In the genomic region with DNA sequence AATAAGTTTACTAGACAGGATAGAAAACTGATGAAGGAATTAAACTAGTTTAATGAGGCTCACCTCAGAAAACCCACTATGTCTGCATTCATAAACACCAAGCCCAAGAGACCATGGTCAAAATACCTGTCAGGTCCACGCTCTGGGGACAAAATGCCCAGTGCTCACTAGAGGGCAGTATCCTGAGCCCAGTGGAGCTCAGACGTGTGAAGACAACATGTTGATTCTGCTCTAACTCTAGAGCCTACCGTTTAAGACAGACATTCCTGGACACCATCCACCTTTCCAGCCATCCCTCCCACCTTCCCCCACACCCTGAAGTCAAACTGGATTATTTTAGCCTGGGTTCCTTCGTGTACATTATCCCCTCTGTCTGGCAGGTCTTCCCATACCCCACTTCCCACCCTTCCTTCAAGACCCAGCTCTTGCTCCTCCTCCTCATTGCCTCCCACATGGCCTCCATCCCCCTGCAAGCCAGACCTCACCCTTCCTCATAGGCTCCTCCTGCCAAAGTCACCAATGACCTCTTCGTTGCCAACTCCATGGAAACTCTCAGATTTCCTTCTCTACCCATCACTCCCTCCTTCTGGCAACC, we compare ENCODE assay signal across 10 cellular contexts.
DNase-seq lines count a peak whose midpoint lies in the region; ATAC-seq, FAIRE-seq and TF ChIP-seq lines count a peak whose summit lies in the region.
"Had no signal": no experiment of that assay in that cellular context is flagged by ENCODE, and none has a peak within 500 bp of the region (broad histone marks: within the 10 kb centered on the region; RNA-seq: fewer than 3 reads in every experiment).

No MANE protein-coding gene starts in this region.

- H3K4me2 ChIP-seq in GM12878 (ENCODE audit: control insufficient read depth, insufficient read depth), result no peak overlapping the region

- ATAC-seq in heart left ventricle, result peak in 3 of 4 donors; percentile 60 to 69 (median 62)
- ATAC-seq in GM12878, result peak; percentile 96
- peak; percentile 79 to 93 (median 88) for ATAC-seq in right lobe of liver
- no peak for ATAC-seq in gastroesophageal sphincter
- ATAC-seq in GM18511 (IDR thresholded peaks at IDR 0.05; ENCODE audit: unreplicated experiment), result no peak

- DNase-seq in heart left ventricle (peak in 1 of 5 donors; percentile 13), cardiac septum (ENCODE audit: low spot score) (no peak), NCI-H2029 (lab: John Stamatoyannopoulos, UW) (peak; percentile 31), GM12878 (ENCODE audit: low read depth, low spot score) (peak; percentile 11), right lobe of liver (peak in 1 of 3 donors; percentile 27), uterus (no peak)

- no peaks in the 10 kb centered on the region for H3K4me1 ChIP-seq in heart left ventricle
- no peaks in the 10 kb centered on the region for H3K4me1 ChIP-seq in GM12878 (ENCODE audit: control insufficient read depth, insufficient read depth, low read length)
- H3K4me1 ChIP-seq in right lobe of liver, result no peaks in the 10 kb centered on the region
- H3K4me1 ChIP-seq in gastroesophageal sphincter, result no peaks in the 10 kb centered on the region
- no peaks in the 10 kb centered on the region for H3K4me1 ChIP-seq in uterus
- H3K4me1 ChIP-seq: HAP-1 had no signal

- H3K27ac ChIP-seq in heart left ventricle (no peak overlapping the region), GM12878 (ENCODE audit: control insufficient read depth, insufficient read depth) (no peak overlapping the region), right lobe of liver (no peak overlapping the region), gastroesophageal sphincter (no peak overlapping the region), uterus (no peak overlapping the region)

- CTCF ChIA-PET in GM12878 (lab: Yijun Ruan, JAX), result interaction anchor here (0.5 to 8.8 kb wide), 19 partner anchors 10 to 328 kb away, joined by 3 to 156 read pairs (median 3); no protein-coding TSS in a partner anchor

- intact Hi-C loops in heart left ventricle (cut with DNase I), result loop anchor here in 7 of 10 donors (1.0 to 10.0 kb wide), 7 partner anchors 110 to 190 kb away; no protein-coding TSS in a partner anchor
- intact Hi-C loops in cardiac septum (cut with DNase I), result loop anchor here (5.0 kb wide), 1 partner anchor 113 kb away; no protein-coding TSS in a partner anchor
- intact Hi-C loops in GM12878 (cut with micrococcal nuclease; ENCODE audit: unreplicated experiment), result loop anchor here (1.0 to 5.0 kb wide), 2 partner anchors 115 to 188 kb away; no protein-coding TSS in a partner anchor
- intact Hi-C loops in right lobe of liver (cut with DNase I), result no loop called here
- intact Hi-C loops in uterus (cut with DNase I; ENCODE audit: low total_unique reads), result no loop called here

- TF ChIP-seq CTCF in heart left ventricle (IDR thresholded peaks at IDR 0.05) (peak; percentile 30 to 64 (median 49)), GM12878 (IDR thresholded peaks at IDR 0.05 in 2 of 3, conservative IDR thresholded peaks at IDR 0.05 in 1 of 3; ENCODE audit: control insufficient read depth in 2 of 3, extremely low read depth in 1 of 3, insufficient read depth in 1 of 3, low read depth in 3 of 3, low read length in 3 of 3) (peak; percentile 63 to 68 (median 65)), right lobe of liver (IDR thresholded peaks at IDR 0.05) (peak; percentile 57 to 80 (median 68)), gastroesophageal sphincter (IDR thresholded peaks at IDR 0.05) (no peak), uterus (IDR thresholded peaks at IDR 0.05) (no peak)

- SMC1A ChIA-PET in GM12878 (lab: Charles Lee; ENCODE audit: uncharacterized antibody, unreplicated experiment), result interaction anchor here (0.8 to 4.2 kb wide), 14 partner anchors 8 to 202 kb away, joined by 3 to 51 read pairs (median 4); no protein-coding TSS in a partner anchor

- WGBS in heart left ventricle, 4 donors, result 25 to 30% (median 26%) methylated on average over 5 of the region's 5 CpGs
- 3% methylated on average over 5 of the region's 5 CpGs for WGBS in GM12878 (ENCODE audit: insufficient coverage, insufficient replicate concordance, low lambda C conversion rate, missing lambda C conversion rate)
- WGBS in right lobe of liver (ENCODE audit: insufficient coverage, low coverage, low lambda C conversion rate, missing lambda C conversion rate), result 20% methylated on average over 5 of the region's 5 CpGs
- WGBS in gastroesophageal sphincter (ENCODE audit: low coverage in 1 of 2), 2 donors, result 24 to 50% methylated on average over 4 to 5 of the region's 5 CpGs

- peak; percentile 23 for FAIRE-seq in GM12878 (lab: Jason Lieb, UNC)
- FAIRE-seq: colon had no signal

- peak; percentile 58 for TF ChIP-seq RAD21 in GM12878 (IDR thresholded peaks at IDR 0.05; ENCODE audit: insufficient read depth, low read depth, low read length)

- H3K27me3 ChIP-seq in heart left ventricle (peaks cover 0 to 30% (median 6%) of the 10 kb centered on the region in 9 donors), GM12878 (replicated peaks in 1 of 2; ENCODE audit: control insufficient read depth in 2 of 2, insufficient read depth in 2 of 2, low read length in 1 of 2) (no peaks in the 10 kb centered on the region; a peak in 3 of 4 replicates), right lobe of liver (no peaks in the 10 kb centered on the region), gastroesophageal sphincter (peaks cover 30% of the 10 kb centered on the region), uterus (no peaks in the 10 kb centered on the region)

- no TSS peak for BruUV-seq in GM12878 (replicated peaks; lab: Mats Ljungman, UMichigan)

- H3K36me3 ChIP-seq in heart left ventricle (no peaks in the 10 kb centered on the region), GM12878 (ENCODE audit: control insufficient read depth in 2 of 2, insufficient read depth in 2 of 2, low read length in 1 of 2) (no peaks in the 10 kb centered on the region), right lobe of liver (no peaks in the 10 kb centered on the region), gastroesophageal sphincter (no peaks in the 10 kb centered on the region), uterus (no peaks in the 10 kb centered on the region)
- H3K36me3 ChIP-seq: HAP-1 had no signal

- H3K9me3 ChIP-seq in heart left ventricle (no peaks in the 10 kb centered on the region), GM12878 (replicated peaks; ENCODE audit: control insufficient read depth, insufficient read depth, low read length) (no peaks in the 10 kb centered on the region), right lobe of liver (no peaks in the 10 kb centered on the region), gastroesophageal sphincter (no peaks in the 10 kb centered on the region), uterus (no peaks in the 10 kb centered on the region)
- H3K9me3 ChIP-seq: HAP-1 had no signal

- H3K9ac ChIP-seq in GM12878 (ENCODE audit: control insufficient read depth, insufficient read depth, low read length), result no peak overlapping the region

- H3K79me2 ChIP-seq in GM12878 (ENCODE audit: control insufficient read depth, insufficient read depth, low read length), result no peaks in the 10 kb centered on the region

- TF ChIP-seq EP300 in GM12878 (IDR thresholded peaks at IDR 0.05; ENCODE audit: borderline replicate concordance in 1 of 2, control insufficient read depth in 1 of 2, low read depth in 2 of 2, low read length in 2 of 2), result no peak
- no peak for TF ChIP-seq EP300 in gastroesophageal sphincter (IDR thresholded peaks at IDR 0.05)

- no peaks in the 10 kb centered on the region for H4K20me1 ChIP-seq in GM12878 (ENCODE audit: control insufficient read depth, insufficient read depth)

- RAD21 ChIA-PET in GM12878 (lab: Charles Lee; ENCODE audit: unreplicated experiment), result interaction anchor here (0.6 to 3.8 kb wide), 9 partner anchors 36 to 331 kb away, joined by 3 to 43 read pairs (median 4); no protein-coding TSS in a partner anchor

- in situ Hi-C loops in GM12878 (cut with MboI), result no loop called here

- TF ChIP-seq POLR2A in heart left ventricle (IDR thresholded peaks at IDR 0.05), result no peak
- no peak for TF ChIP-seq POLR2A in GM12878 (IDR thresholded peaks at IDR 0.05; ENCODE audit: low read depth, low read length)
- no peak for TF ChIP-seq POLR2A in right lobe of liver (IDR thresholded peaks at IDR 0.05)
- no peak for TF ChIP-seq POLR2A in gastroesophageal sphincter (IDR thresholded peaks at IDR 0.05)
- no peak for TF ChIP-seq POLR2A in uterus (IDR thresholded peaks at IDR 0.05)

- no peak overlapping the region for H3K4me3 ChIP-seq in heart left ventricle
- no peak overlapping the region for H3K4me3 ChIP-seq in GM12878
- H3K4me3 ChIP-seq in right lobe of liver, result no peak overlapping the region
- H3K4me3 ChIP-seq in gastroesophageal sphincter, result no peak overlapping the region
- H3K4me3 ChIP-seq in uterus, result no peak overlapping the region
- H3K4me3 ChIP-seq: HAP-1 had no signal

- no peak overlapping the region for H2AFZ ChIP-seq in GM12878 (ENCODE audit: control insufficient read depth, low read depth, low read length)

- POLR2A ChIA-PET in GM12878 (lab: Charles Lee), result interaction anchor here (0.5 to 0.6 kb wide), 2 partner anchors 27 to 55 kb away, joined by 3 read pairs; no protein-coding TSS in a partner anchor

TF ChIP-seq in GM12878, 131 proteins besides CTCF, POLR2A, EP300 and RAD21:
- TF ChIP-seq SMC3 (IDR thresholded peaks at IDR 0.05; ENCODE audit: borderline replicate concordance, low read length) (peak; percentile 74), FOS (IDR thresholded peaks at IDR 0.05; ENCODE audit: borderline replicate concordance, extremely low read depth, insufficient read length) (no peak)
TF ChIP-seq in GM12878: peak in this region for 1.

Comparison
In these comparisons a context has a peak if more than half of its experiments do, and no peak if none do; other contexts are left out.
1. ATAC-seq: peak in heart left ventricle (3 of 4), GM12878 (single experiment) and right lobe of liver (4 of 4); none in gastroesophageal sphincter (single experiment) and GM18511 (single experiment).
2. DNase-seq: peak in NCI-H2029 (single experiment) and GM12878 (single experiment); none in cardiac septum (single experiment) and uterus (0 of 2).
3. CTCF ChIP-seq: peak in heart left ventricle (12 of 12), GM12878 (3 of 3) and right lobe of liver (4 of 4); none in gastroesophageal sphincter (0 of 4) and uterus (0 of 4).
4. intact Hi-C loops: an anchor here in heart left ventricle (1.0 to 10.0 kb wide), cardiac septum (5.0 kb wide) and GM12878 (1.0 to 5.0 kb wide); none called in right lobe of liver and uterus.